ENCODE assay signal across 7 cellular contexts in genomic region chr2:233854241-233854981, GRCh38. TPM values are rescaled to one million over a fixed set of nuclear protein-coding genes. Genes with fewer than 3 reads are reported as not detected.
DNase-seq lines count a peak whose midpoint lies in the region; ATAC-seq and TF ChIP-seq lines count a peak whose summit lies in the region.

HJURP (minus strand) TSS chr2:233854535; CDS start chr2:233854500, 35 bp downstream.

- TF ChIP-seq CTCF in astrocyte of the cerebellum (IDR thresholded peaks at IDR 0.05; ENCODE audit: low read depth, low read length, missing control alignments) (no peak), hepatocyte (IDR thresholded peaks at IDR 0.05; ENCODE audit: poor library complexity) (no peak), retinal pigment epithelial cell (conservative IDR thresholded peaks at IDR 0.05; ENCODE audit: low read depth, low read length) (no peak)

- 2% methylated on average over 56 of the region's 60 CpGs for WGBS in hepatocyte (ENCODE audit: low lambda C conversion rate, missing lambda C conversion rate)

- peak within 1 kb of the TSS; percentile 48 for H3K27ac ChIP-seq in hepatocyte

- peak within 1 kb of the TSS; percentile 51 for H2AFZ ChIP-seq in hepatocyte

- DNase-seq in NCI-H2029 treated with DMSO at 0.1 percent for 48 hours (lab: John Stamatoyannopoulos, UW), result peak; percentile 94
- DNase-seq in T-helper 22 cell (ENCODE audit: low read depth), result peak; percentile 79
- DNase-seq in astrocyte of the cerebellum (ENCODE audit: low read depth), result peak; percentile 90
- DNase-seq in hepatocyte (ENCODE audit: low spot score), result peak; percentile 96
- DNase-seq in retinal pigment epithelial cell (ENCODE audit: low read depth), result peak; percentile 80

- H3K79me2 ChIP-seq in hepatocyte, result peaks cover 38% of the 10 kb centered on the region

- no peaks in the 10 kb centered on the region for H3K9me2 ChIP-seq in hepatocyte (replicated peaks; ENCODE audit: insufficient read depth)

- in situ Hi-C loops in astrocyte of the cerebellum (cut with HindIII; ENCODE audit: low sequenced_read_pairs), result no loop called here

- no peaks in the 10 kb centered on the region for H3K4me1 ChIP-seq in hepatocyte (ENCODE audit: insufficient read depth)

- H3K4me3 ChIP-seq in astrocyte of the cerebellum (ENCODE audit: low read depth, low read length), result peak within 1 kb of the TSS; percentile 95
- peak within 1 kb of the TSS; percentile 32 for H3K4me3 ChIP-seq in hepatocyte
- peak within 1 kb of the TSS; percentile 93 for H3K4me3 ChIP-seq in retinal pigment epithelial cell (ENCODE audit: low read length)

- no peaks in the 10 kb centered on the region for H3K27me3 ChIP-seq in hepatocyte

- no peaks in the 10 kb centered on the region for H4K20me1 ChIP-seq in hepatocyte (ENCODE audit: insufficient read depth, poor library complexity, severe bottlenecking)

- no peaks in the 10 kb centered on the region for H3K36me3 ChIP-seq in hepatocyte (replicated peaks; ENCODE audit: insufficient read depth, low read depth)

- ATAC-seq in GM18511 (IDR thresholded peaks at IDR 0.05; ENCODE audit: unreplicated experiment), result peak; percentile 98
- ATAC-seq in HG03025 (IDR thresholded peaks at IDR 0.05; ENCODE audit: low FRiP score, unreplicated experiment), result peak; percentile 95

- H3K4me2 ChIP-seq in hepatocyte, result peak within 1 kb of the TSS; percentile 71

- no peaks in the 10 kb centered on the region for H3K9me3 ChIP-seq in hepatocyte (ENCODE audit: low read depth)

RNA-seq across cellular contexts. Expression of gene HJURP, which starts in this region (rescaled TPM):
- total RNA-seq in hepatocyte, result 5.0 and 5.3 TPM in 2 replicates
- polyA plus RNA-seq in hepatocyte, result 2.7 and 3.6 TPM in 2 replicates

Comparison
In these comparisons a context has a peak if more than half of its experiments do, and no peak if none do; other contexts are left out.
1. Peak in every context shown above with its lines: DNase-seq, ATAC-seq, H3K4me3 ChIP-seq and H3K27ac ChIP-seq.
2. H3K4me3 ChIP-seq: peak in every context shown above with its lines; median percentile 95 in astrocyte of the cerebellum; 93 in retinal pigment epithelial cell; 32 in hepatocyte.